8 cellular contexts compared by ENCODE assay signal in genomic region chr17:28613916-28614315, GRCh38. TPM values are rescaled to one million over a fixed set of nuclear protein-coding genes. Genes with fewer than 3 reads are reported as not detected.
DNase-seq lines count a peak whose midpoint lies in the region; ATAC-seq, FAIRE-seq and TF ChIP-seq lines count a peak whose summit lies in the region.

Gene RSKR, minus strand, starts transcription at chr17:28614185. Its CDS starts 24 bp downstream, at chr17:28614161.

- H3K27ac Mint-ChIP-seq in MCF 10A (ENCODE audit: low read depth, unreplicated experiment) (no peak within 1 kb of the TSS), type B pancreatic cell (no peak within 1 kb of the TSS)
- no peak within 1 kb of the TSS for H3K27ac Mint-ChIP-seq in activated naive CD8-positive, alpha-beta T cell treated with anti-CD3 and anti-CD28 coated beads for 36 hours

- intact Hi-C loops in MCF 10A (cut with micrococcal nuclease): loop anchor here (1.0 kb wide), 1 partner anchor 120 kb away; no protein-coding TSS in a partner anchor
- intact Hi-C loops in mammary epithelial cell (cut with micrococcal nuclease): loop anchor here (1.0 kb wide), 2 partner anchors 66 to 120 kb away; no protein-coding TSS in a partner anchor
- intact Hi-C loops in HepG2 (cut with micrococcal nuclease; ENCODE audit: unreplicated experiment): loop anchor here (1.0 to 2.0 kb wide), 2 partner anchors 65 to 120 kb away; no protein-coding TSS in a partner anchor

- CTCF ChIA-PET in MCF 10A (lab: Yijun Ruan, JAX) (interaction anchor here (0.6 to 1.1 kb wide), 4 partner anchors 8 to 26 kb away, joined by 3 to 4 read pairs (median 4); no protein-coding TSS in a partner anchor), mammary epithelial cell (lab: Charles Lee; ENCODE audit: low non-redundant PET) (interaction anchor here (0.6 kb wide), 1 partner anchor 8 kb away, joined by 3 read pairs; no protein-coding TSS in a partner anchor), HepG2 (lab: Yijun Ruan, JAX; ENCODE audit: low intra/inter-chr PET ratio, low total read pairs) (interaction anchor here (0.8 to 1.3 kb wide), 3 partner anchors 66 to 120 kb away, joined by 4 to 5 read pairs (median 5); no protein-coding TSS in a partner anchor)

- no peaks in the 10 kb centered on the region for H3K27me3 Mint-ChIP-seq in MCF 10A (ENCODE audit: insufficient read depth, unreplicated experiment)
- H3K27me3 Mint-ChIP-seq in activated naive CD8-positive, alpha-beta T cell treated with anti-CD3 and anti-CD28 coated beads for 36 hours: no peaks in the 10 kb centered on the region
- no peaks in the 10 kb centered on the region for H3K27me3 Mint-ChIP-seq in type B pancreatic cell

- FAIRE-seq in HepG2 (lab: Jason Lieb, UNC): no peak

- WGBS in mammary epithelial cell (ENCODE audit: low coverage, missing lambda C conversion rate): 81% methylated on average over 4 of the region's 5 CpGs
- 92% methylated on average over 4 of the region's 5 CpGs for WGBS in HepG2 (ENCODE audit: low lambda C conversion rate)

- no peak for TF ChIP-seq RAD21 in HepG2 (CRISPR knock-in tag; IDR thresholded peaks at IDR 0.05)

- no peak within 1 kb of the TSS for H2AFZ ChIP-seq in mammary epithelial cell (ENCODE audit: low read depth, low read length)
- H2AFZ ChIP-seq in HepG2 (ENCODE audit: low read length): no peak within 1 kb of the TSS

- H3K9me3 Mint-ChIP-seq in MCF 10A (ENCODE audit: unreplicated experiment): no peaks in the 10 kb centered on the region
- no peaks in the 10 kb centered on the region for H3K9me3 Mint-ChIP-seq in activated naive CD8-positive, alpha-beta T cell treated with anti-CD3 and anti-CD28 coated beads for 36 hours
- no peaks in the 10 kb centered on the region for H3K9me3 Mint-ChIP-seq in type B pancreatic cell

- dilution Hi-C loops in mammary epithelial cell (cut with HindIII; ENCODE audit: low sequenced_read_pairs): no loop called here

- no TSS peak for BruUV-seq in MCF 10A (replicated peaks; lab: Mats Ljungman, UMichigan)
- no TSS peak for BruUV-seq in mammary epithelial cell (replicated peaks; lab: Mats Ljungman, UMichigan)
- BruUV-seq in HepG2 (replicated peaks; lab: Mats Ljungman, UMichigan): no TSS peak

- TF ChIP-seq EP300 in HepG2 (IDR thresholded peaks at IDR 0.05; ENCODE audit: low read depth in 2 of 2, low read length in 2 of 2) (no peak), HepG2 (CRISPR knock-in tag; IDR thresholded peaks at IDR 0.05; ENCODE audit: borderline replicate concordance) (no peak)

- no peak within 1 kb of the TSS for H3K4me3 Mint-ChIP-seq in MCF 10A (ENCODE audit: unreplicated experiment)
- H3K4me3 Mint-ChIP-seq in activated naive CD8-positive, alpha-beta T cell treated with anti-CD3 and anti-CD28 coated beads for 36 hours: no peak within 1 kb of the TSS
- no peak within 1 kb of the TSS for H3K4me3 Mint-ChIP-seq in type B pancreatic cell

- H4K20me1 ChIP-seq in mammary epithelial cell (ENCODE audit: insufficient read depth, low read length): no peaks in the 10 kb centered on the region
- H4K20me1 ChIP-seq in HepG2 (ENCODE audit: insufficient read depth, low read length): no peaks in the 10 kb centered on the region

- H3K4me3 ChIP-seq in mammary epithelial cell (replicated peaks in 1 of 3; ENCODE audit: insufficient read depth in 1 of 3, low read depth in 2 of 3, low read length in 3 of 3) (no peak within 1 kb of the TSS), HepG2 (replicated peaks in 1 of 3; ENCODE audit: insufficient read depth in 1 of 3, low read depth in 2 of 3, low read length in 3 of 3) (no peak within 1 kb of the TSS)

- H3K36me3 ChIP-seq in mammary epithelial cell (ENCODE audit: insufficient read depth, low read length) (peaks cover 27% of the 10 kb centered on the region), HepG2 (replicated peaks in 1 of 2; ENCODE audit: control insufficient read depth in 1 of 2, insufficient read depth in 2 of 2, low read length in 2 of 2) (peaks cover 33 to 52% of the 10 kb centered on the region in 2 experiments)

- H3K36me3 Mint-ChIP-seq in MCF 10A (ENCODE audit: insufficient read depth, unreplicated experiment) (peaks cover 66% of the 10 kb centered on the region), type B pancreatic cell (peaks cover 21% of the 10 kb centered on the region)
- H3K36me3 Mint-ChIP-seq in activated naive CD8-positive, alpha-beta T cell treated with anti-CD3 and anti-CD28 coated beads for 36 hours: peaks cover 19% of the 10 kb centered on the region

- H3K4me2 ChIP-seq in mammary epithelial cell (ENCODE audit: insufficient read depth, low read depth, low read length) (no peak within 1 kb of the TSS), HepG2 (ENCODE audit: low read depth, low read length) (no peak within 1 kb of the TSS)

- no peak for TF ChIP-seq CTCF in MCF 10A (IDR thresholded peaks at IDR 0.05; ENCODE audit: unreplicated experiment)
- TF ChIP-seq CTCF in mammary epithelial cell (conservative IDR thresholded peaks at IDR 0.05 in 1 of 2, IDR thresholded peaks at IDR 0.05 in 1 of 2; ENCODE audit: extremely low read depth in 1 of 2, insufficient read depth in 1 of 2, low read depth in 1 of 2, low read length in 2 of 2): no peak
- TF ChIP-seq CTCF in HepG2 (CRISPR knock-in tag; IDR thresholded peaks at IDR 0.05): no peak
- TF ChIP-seq CTCF in type B pancreatic cell (conservative IDR thresholded peaks at IDR 0.05): no peak

- in situ Hi-C loops in mammary epithelial cell (cut with MboI; ENCODE audit: low sequenced_read_pairs in 2 of 2) (no loop called here), HepG2 (cut with HindIII; ENCODE audit: extremely low pct_ligation_motif_present, low pct_unique_long_range_greater_than_20kb) (loop anchor here (5.0 kb wide), 1 partner anchor 122 kb away; no protein-coding TSS in a partner anchor)

- no peak within 1 kb of the TSS for H3K9ac ChIP-seq in mammary epithelial cell (ENCODE audit: insufficient read depth, low read length)
- no peak within 1 kb of the TSS for H3K9ac ChIP-seq in HepG2 (ENCODE audit: insufficient read depth, low read depth, low read length)

- H3K27me3 ChIP-seq in mammary epithelial cell (ENCODE audit: insufficient read depth, low read length) (no peaks in the 10 kb centered on the region), HepG2 (ENCODE audit: control insufficient read depth in 1 of 2, insufficient read depth in 2 of 2, low read length in 2 of 2) (no peaks in the 10 kb centered on the region)

- TF ChIP-seq POLR2A in HepG2 (IDR thresholded peaks at IDR 0.05; ENCODE audit: insufficient read depth in 1 of 2, low read depth in 2 of 2, low read length in 2 of 2): no peak

- H3K4me1 Mint-ChIP-seq in MCF 10A (ENCODE audit: insufficient read depth, unreplicated experiment): no peaks in the 10 kb centered on the region
- no peaks in the 10 kb centered on the region for H3K4me1 Mint-ChIP-seq in activated naive CD8-positive, alpha-beta T cell treated with anti-CD3 and anti-CD28 coated beads for 36 hours
- no peaks in the 10 kb centered on the region for H3K4me1 Mint-ChIP-seq in type B pancreatic cell (ENCODE audit: unreplicated experiment)

- H3K79me2 ChIP-seq in mammary epithelial cell (ENCODE audit: insufficient read depth, low read length) (no peaks in the 10 kb centered on the region), HepG2 (ENCODE audit: insufficient read depth, low read length) (no peaks in the 10 kb centered on the region)

- ATAC-seq in HepG2 (peak; percentile 28; the same call in 2 of the 3 replicates), GM19351 (IDR thresholded peaks at IDR 0.05; ENCODE audit: unreplicated experiment) (no peak)

- H3K9me3 ChIP-seq in mammary epithelial cell (replicated peaks; ENCODE audit: insufficient read depth, low read length) (no peaks in the 10 kb centered on the region), HepG2 (ENCODE audit: low read length) (no peaks in the 10 kb centered on the region)

- H3K4me1 ChIP-seq in mammary epithelial cell (ENCODE audit: insufficient read depth, low read length) (no peaks in the 10 kb centered on the region), HepG2 (ENCODE audit: insufficient read depth, low read length) (no peaks in the 10 kb centered on the region)

- H3K27ac ChIP-seq in mammary epithelial cell (ENCODE audit: insufficient read depth, low read depth, low read length) (no peak within 1 kb of the TSS), HepG2 (ENCODE audit: extremely low read length, insufficient read depth, low read length) (no peak within 1 kb of the TSS)

- POLR2A ChIA-PET in MCF 10A (lab: Yijun Ruan, JAX) (no interaction called here), HepG2 (lab: Yijun Ruan, JAX) (no interaction called here)

- DNase-seq in MCF 10A (ENCODE audit: unreplicated experiment) (no peak), mammary epithelial cell (no peak), HepG2 (ENCODE audit: low spot score) (no peak), type B pancreatic cell (ENCODE audit: extremely low spot score, unreplicated experiment) (no peak), OCI-M1 (lab: John Stamatoyannopoulos, UW) (no peak), NCI-H2196 (lab: John Stamatoyannopoulos, UW; ENCODE audit: unreplicated experiment) (no peak)
- no peak for DNase-seq in activated naive CD8-positive, alpha-beta T cell treated with anti-CD3 and anti-CD28 coated beads for 36 hours

RNA-seq across cellular contexts. Expression of gene RSKR, which starts in this region (rescaled TPM):
- total RNA-seq in MCF 10A (2022): 19.9 and 24.1 TPM in 2 replicates
- 10 to 100 TPM in 1 of 2 donors, 1 to 10 TPM in 1; 3.0 to 12.2 TPM for total RNA-seq in mammary epithelial cell
- 3.4 TPM for polyA plus RNA-seq in mammary epithelial cell
- 20.5 TPM for polyA minus RNA-seq in mammary epithelial cell
- 10 to 100 TPM; 14.3 to 17.8 TPM for total RNA-seq in activated naive CD8-positive, alpha-beta T cell treated with anti-CD3 and anti-CD28 coated beads for 36 hours
- total RNA-seq in HepG2 (2016; rRNA removed; fragmentation: Illumina TruSeq; extraction: Trizol): 1.9 and 5.0 TPM in 2 replicates
- total RNA-seq in HepG2 (2016; cell fraction: cytosol; rRNA removed; fragmentation: Illumina TruSeq; extraction: Trizol; ENCODE audit: low read depth): 0.62 and 1.0 TPM in 2 replicates
- total RNA-seq in HepG2 (2016; cell fraction: insoluble cytoplasmic fraction; rRNA removed; fragmentation: Illumina TruSeq; extraction: Trizol): 0.83 and 5.2 TPM in 2 replicates
- total RNA-seq in HepG2 (2016; cell fraction: membrane; rRNA removed; fragmentation: Illumina TruSeq; extraction: Trizol): 0.48 and 0.93 TPM in 2 replicates
- total RNA-seq in HepG2 (2016; cell fraction: nucleus; rRNA removed; fragmentation: Illumina TruSeq; extraction: Trizol): 12.3 and 13.9 TPM in 2 replicates
- 8.6 and 10.4 TPM in 2 replicates for polyA plus RNA-seq in HepG2 (2011; rRNA removed)
- 1.6 TPM in 2 replicates for polyA plus RNA-seq in HepG2 (2011; cell fraction: cytosol; rRNA removed)
- 39.0 and 41.5 TPM in 2 replicates for polyA plus RNA-seq in HepG2 (2011; cell fraction: nucleus; rRNA removed)
- 3.7 and 5.6 TPM in 2 replicates for polyA plus RNA-seq in HepG2 (2012)
- 0.03 TPM in 1 of 2 replicates, not detected in the other for polyA plus RNA-seq in HepG2 (2016; cell fraction: cytosol; fragmentation: Illumina TruSeq; extraction: Trizol; ENCODE audit: low read depth)
- 0.70 and 1.3 TPM in 2 replicates for polyA plus RNA-seq in HepG2 (2016; cell fraction: insoluble cytoplasmic fraction; fragmentation: Illumina TruSeq; extraction: Trizol; ENCODE audit: low read depth)
- 0.22 and 0.43 TPM in 2 replicates for polyA plus RNA-seq in HepG2 (2016; cell fraction: membrane; fragmentation: Illumina TruSeq; extraction: Trizol; ENCODE audit: low read depth)
- polyA plus RNA-seq in HepG2 (2016; cell fraction: nucleus; fragmentation: Illumina TruSeq; extraction: Trizol; ENCODE audit: insufficient read depth, low read depth): 33.1 and 34.5 TPM in 2 replicates
- 12.9 and 33.2 TPM in 2 replicates for polyA minus RNA-seq in HepG2 (2011; rRNA and poly(A)+ RNA removed; ENCODE audit: low replicate concordance)
- polyA minus RNA-seq in HepG2 (2011; cell fraction: cytosol; rRNA and poly(A)+ RNA removed): 1.1 and 2.8 TPM in 2 replicates
- polyA minus RNA-seq in HepG2 (2011; cell fraction: nucleus; rRNA and poly(A)+ RNA removed): 27.9 and 31.6 TPM in 2 replicates
- 17.5 and 27.7 TPM in 2 replicates for total RNA-seq in type B pancreatic cell (ENCODE audit: low replicate concordance)
